ENCODE assay signal across 11 cellular contexts in the genomic region with DNA sequence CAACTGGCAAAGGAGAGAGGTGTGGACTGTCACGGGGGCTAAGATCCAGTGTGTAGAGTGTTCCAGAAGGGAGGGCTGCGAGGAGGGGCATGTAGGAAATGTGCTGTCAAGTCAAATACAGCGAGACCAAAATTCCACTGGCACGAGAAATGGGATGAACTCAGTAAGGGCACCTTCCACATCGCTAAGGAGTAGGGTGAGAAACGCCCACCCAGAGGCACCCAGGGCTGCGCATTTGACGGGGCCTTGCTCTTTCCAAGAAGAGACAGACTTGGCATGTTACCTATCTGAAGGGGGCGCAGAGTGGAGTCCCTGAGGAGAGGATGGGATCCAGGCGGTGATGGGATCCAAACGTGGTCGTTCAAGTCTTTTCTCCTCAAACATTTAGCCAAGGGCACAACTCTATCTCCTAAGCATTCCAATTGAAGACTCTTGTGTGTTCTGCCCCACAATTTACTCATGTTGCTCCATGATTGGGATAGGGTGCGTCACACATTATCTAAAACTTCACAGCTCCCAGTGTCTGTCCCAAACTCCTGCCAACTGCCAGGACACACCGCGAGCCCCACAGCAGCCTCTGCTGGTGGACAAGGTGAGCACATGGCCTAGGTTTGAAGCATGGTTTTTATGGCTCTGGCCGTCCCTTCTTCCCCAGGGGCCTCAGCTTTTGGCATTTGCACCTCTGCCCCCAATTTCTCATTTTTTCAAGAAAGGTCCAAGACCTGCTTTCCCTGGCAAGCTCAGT. TPM values are rescaled to one million over a fixed set of nuclear protein-coding genes. Genes with fewer than 3 reads are reported as not detected.
A peak's percentile ranks its signal among the peaks of the same experiment; 100 is the strongest.
DNase-seq lines count a peak whose midpoint lies in the region; ATAC-seq and TF ChIP-seq lines count a peak whose summit lies in the region.
"Had no signal": no experiment of that assay in that cellular context is flagged by ENCODE, and none has a peak within 500 bp of the region (broad histone marks: within the 10 kb centered on the region; RNA-seq: fewer than 3 reads in every experiment).

No MANE protein-coding gene starts in this region.

- no peaks in the 10 kb centered on the region for H3K27me3 ChIP-seq in upper lobe of right lung

- peaks cover 4% of the 10 kb centered on the region for H3K4me1 Mint-ChIP-seq in stimulated activated naive CD8-positive, alpha-beta T cell treated with anti-CD3 and anti-CD28 coated beads, Interleukin-15, amount 100 ng/mL, for 72 hours

- no peaks in the 10 kb centered on the region for H3K9me3 Mint-ChIP-seq in stimulated activated naive CD8-positive, alpha-beta T cell treated with anti-CD3 and anti-CD28 coated beads, Interleukin-15, amount 100 ng/mL, for 72 hours
- H3K9me3 Mint-ChIP-seq: activated naive CD4-positive, alpha-beta T cell treated with anti-CD3 and anti-CD28 coated beads for 36 hours; stimulated activated memory B cell treated with anti-CD40 and anti-IgM and Interleukin-4, amounts not matched to agents 10 μg/mL and 1 μg/mL and 100 μg/mL, for 72 hours had no signal

- TF ChIP-seq CTCF in foreskin fibroblast (IDR thresholded peaks at IDR 0.05; ENCODE audit: low read depth, low read length) (peak; percentile 23), upper lobe of right lung (IDR thresholded peaks at IDR 0.05) (peak; percentile 28)

- no peaks in the 10 kb centered on the region for H3K4me1 ChIP-seq in upper lobe of right lung

- H3K36me3 ChIP-seq in upper lobe of right lung, result peaks cover 53% of the 10 kb centered on the region

- no peak for DNase-seq in stimulated activated naive CD8-positive, alpha-beta T cell treated with anti-CD3 and anti-CD28 coated beads, Interleukin-15, Interleukin-2, amounts not matched to agents 100 U/mL and 50 U/mL, for 24 hours
- DNase-seq in stimulated activated naive CD8-positive, alpha-beta T cell treated with anti-CD3 and anti-CD28 coated beads, Interleukin-15, amount 100 ng/mL, for 72 hours, result no peak
- DNase-seq in SK-MEL-5 (ENCODE audit: low read depth, low spot score) (peak; percentile 34), foreskin fibroblast (peak in 1 of 2 donors; percentile 50), upper lobe of right lung (no peak), NCI-H2081 (lab: John Stamatoyannopoulos, UW) (no peak)
- DNase-seq: activated naive CD4-positive, alpha-beta T cell treated with anti-CD3 and anti-CD28 coated beads for 36 hours; glutamatergic neuron had no signal

- in situ Hi-C loops in SK-MEL-5 (cut with HindIII; ENCODE audit: low pct_unique_long_range_greater_than_20kb, low sequenced_read_pairs), result no loop called here

- ATAC-seq in stimulated activated naive CD8-positive, alpha-beta T cell treated with anti-CD3 and anti-CD28 coated beads, Interleukin-15, Interleukin-2, amounts not matched to agents 100 U/mL and 50 U/mL, for 24 hours, result peak; percentile 11
- ATAC-seq in stimulated activated naive CD8-positive, alpha-beta T cell treated with anti-CD3 and anti-CD28 coated beads, Interleukin-15, amount 100 ng/mL, for 72 hours, result no peak
- peak; percentile 26 for ATAC-seq in upper lobe of right lung
- ATAC-seq in GM18870 (IDR thresholded peaks at IDR 0.05; ENCODE audit: unreplicated experiment), result no peak
- ATAC-seq in HG02884 (IDR thresholded peaks at IDR 0.05; ENCODE audit: unreplicated experiment), result no peak
- ATAC-seq: stimulated activated memory B cell treated with anti-CD40 and anti-IgM and Interleukin-4, amounts not matched to agents 10 μg/mL and 1 μg/mL and 100 μg/mL, for 72 hours had no signal

- no peak overlapping the region for H3K27ac ChIP-seq in upper lobe of right lung

- no peaks in the 10 kb centered on the region for H3K9me3 ChIP-seq in upper lobe of right lung

- peak overlapping the region in 1 of 2 donors; percentile 82 for H3K27ac Mint-ChIP-seq in stimulated activated naive CD8-positive, alpha-beta T cell treated with anti-CD3 and anti-CD28 coated beads, Interleukin-15, amount 100 ng/mL, for 72 hours
- H3K27ac Mint-ChIP-seq: activated naive CD4-positive, alpha-beta T cell treated with anti-CD3 and anti-CD28 coated beads for 36 hours; stimulated activated memory B cell treated with anti-CD40 and anti-IgM and Interleukin-4, amounts not matched to agents 10 μg/mL and 1 μg/mL and 100 μg/mL, for 72 hours had no signal

- no peak overlapping the region for H3K4me3 ChIP-seq in foreskin fibroblast (ENCODE audit: low read depth in 1 of 2, low read length in 2 of 2)
- H3K4me3 ChIP-seq in upper lobe of right lung, result no peak overlapping the region

- intact Hi-C loops in upper lobe of right lung (cut with DNase I), result no loop called here

- no peak overlapping the region for H3K4me3 Mint-ChIP-seq in stimulated activated naive CD8-positive, alpha-beta T cell treated with anti-CD3 and anti-CD28 coated beads, Interleukin-15, amount 100 ng/mL, for 72 hours
- H3K4me3 Mint-ChIP-seq: activated naive CD4-positive, alpha-beta T cell treated with anti-CD3 and anti-CD28 coated beads for 36 hours; stimulated activated memory B cell treated with anti-CD40 and anti-IgM and Interleukin-4, amounts not matched to agents 10 μg/mL and 1 μg/mL and 100 μg/mL, for 72 hours had no signal

- H3K27me3 Mint-ChIP-seq in stimulated activated naive CD8-positive, alpha-beta T cell treated with anti-CD3 and anti-CD28 coated beads, Interleukin-15, amount 100 ng/mL, for 72 hours, result no peaks in the 10 kb centered on the region
- H3K27me3 Mint-ChIP-seq: stimulated activated memory B cell treated with anti-CD40 and anti-IgM and Interleukin-4, amounts not matched to agents 10 μg/mL and 1 μg/mL and 100 μg/mL, for 72 hours had no signal

RNA-seq across cellular contexts. Expression of a gene that starts 7.6 kb away (rescaled TPM):
- 113 and 128 TPM in 2 replicates for total RNA-seq in SK-MEL-5 (2014; rRNA removed; shearing (Covaris generic))
- 91.3 and 106 TPM in 2 replicates for polyA plus RNA-seq in SK-MEL-5 (2015; cell fraction: cytosol; rRNA removed)
- polyA plus RNA-seq in SK-MEL-5 (2015; cell fraction: nucleus; rRNA removed), result 47.7 and 48.0 TPM in 2 replicates
- 78.5 TPM for total RNA-seq in upper lobe of right lung

RNA-seq across cellular contexts. Expression of a gene that starts 17.8 kb away (rescaled TPM):
- total RNA-seq in SK-MEL-5 (2014; rRNA removed; shearing (Covaris generic)), result 22.4 and 23.0 TPM in 2 replicates
- 29.4 and 40.5 TPM in 2 replicates for polyA plus RNA-seq in SK-MEL-5 (2015; cell fraction: cytosol; rRNA removed)
- 12.2 and 19.7 TPM in 2 replicates for polyA plus RNA-seq in SK-MEL-5 (2015; cell fraction: nucleus; rRNA removed)
- total RNA-seq in upper lobe of right lung, result 40.6 TPM

RNA-seq across cellular contexts. Expression of a gene that starts 25.4 kb away (rescaled TPM):
- total RNA-seq in SK-MEL-5 (2014; rRNA removed; shearing (Covaris generic)), result 23.6 and 31.3 TPM in 2 replicates
- 56.5 and 84.0 TPM in 2 replicates for polyA plus RNA-seq in SK-MEL-5 (2015; cell fraction: cytosol; rRNA removed)
- polyA plus RNA-seq in SK-MEL-5 (2015; cell fraction: nucleus; rRNA removed), result 151 and 169 TPM in 2 replicates
- total RNA-seq in upper lobe of right lung, result 40.7 TPM

Comparison
In these comparisons a context has a peak if more than half of its experiments do, and no peak if none do; other contexts are left out.
1. ATAC-seq: peak in stimulated activated naive CD8-positive, alpha-beta T cell treated with anti-CD3 and anti-CD28 coated beads, Interleukin-15, Interleukin-2, amounts not matched to agents 100 U/mL and 50 U/mL, for 24 hours (single experiment) and upper lobe of right lung (single experiment); none in stimulated activated naive CD8-positive, alpha-beta T cell treated with anti-CD3 and anti-CD28 coated beads, Interleukin-15, amount 100 ng/mL, for 72 hours (single experiment), GM18870 (single experiment) and HG02884 (single experiment).